ENCODE assay signal across 28 cellular contexts in genomic region chr17:54745862-54746261, GRCh38.
"Had no signal": no experiment of that assay in that cellular context is flagged by ENCODE, and none has a peak within 500 bp of the region (broad histone marks: within the 10 kb centered on the region; RNA-seq: fewer than 3 reads in every experiment).

No MANE protein-coding gene starts in this region.

- H3K4me3 ChIP-seq: colonic mucosa, coronary artery, dorsolateral prefrontal cortex, esophagus muscularis mucosa, esophagus squamous epithelium, gastrocnemius medialis, gastroesophageal sphincter, heart left ventricle, heart right ventricle had no signal

- H3K36me3 ChIP-seq: colonic mucosa, esophagus muscularis mucosa, esophagus squamous epithelium, gastrocnemius medialis, gastroesophageal sphincter, heart left ventricle, heart right ventricle had no signal

- DNase-seq: colonic mucosa; cortex of kidney; dermis blood vessel endothelial cell; dorsolateral prefrontal cortex; effector CD4-positive, alpha-beta T cell; effector CD8-positive, alpha-beta T cell; effector memory CD4-positive, alpha-beta T cell; effector memory CD8-positive, alpha-beta T cell; endodermal cell; erythroblast; esophagus squamous epithelium; foreskin fibroblast; foreskin keratinocyte; foreskin melanocyte; gastrocnemius medialis; glutamatergic neuron; head of caudate nucleus; heart left ventricle; heart right ventricle had no signal

- H3K27me3 ChIP-seq: colonic mucosa, dorsolateral prefrontal cortex, esophagus muscularis mucosa, esophagus squamous epithelium, foreskin keratinocyte, gastrocnemius medialis, gastroesophageal sphincter, heart left ventricle, heart right ventricle had no signal

- H3K27ac ChIP-seq: colonic mucosa, coronary artery, dorsolateral prefrontal cortex, epithelial cell of prostate, esophagus muscularis mucosa, esophagus squamous epithelium, foreskin keratinocyte, gastrocnemius medialis, gastroesophageal sphincter, heart left ventricle, heart right ventricle had no signal

- FAIRE-seq: colon, endometrium, endothelial cell of umbilical vein, frontal cortex had no signal

- H3K4me1 ChIP-seq: colonic mucosa, esophagus muscularis mucosa, esophagus squamous epithelium, foreskin keratinocyte, gastrocnemius medialis, gastroesophageal sphincter, heart left ventricle, heart right ventricle had no signal

- ATAC-seq: effector memory CD8-positive, alpha-beta T cell; esophagus mucosa; foreskin keratinocyte; gastrocnemius medialis; gastroesophageal sphincter; heart left ventricle; heart right ventricle had no signal

- H3K9me3 ChIP-seq: colonic mucosa, gastrocnemius medialis had no signal
